Comparison of ENCODE assay signal across 13 cellular contexts in genomic region chr22:40401532-40401931, GRCh38. TPM values are rescaled to one million over a fixed set of nuclear protein-coding genes. Genes with fewer than 3 reads are reported as not detected.
DNase-seq lines count a peak whose midpoint lies in the region; ATAC-seq and TF ChIP-seq lines count a peak whose summit lies in the region.
"Had no signal": no experiment of that assay in that cellular context is flagged by ENCODE, and none has a peak within 500 bp of the region (broad histone marks: within the 10 kb centered on the region; RNA-seq: fewer than 3 reads in every experiment).

No MANE protein-coding gene starts in this region.

- POLR2A ChIA-PET in activated CD4-positive, alpha-beta memory T cell treated with anti-CD3 and anti-CD28 coated beads, Interleukin-2, amount 10 ng/mL, durations not matched to agents 7 days and 5 days (lab: Charles Lee): interaction anchor here (1.0 to 2.8 kb wide), 3 partner anchors 9 to 31 kb away, joined by 4 to 14 read pairs (median 5); partner anchors contain the start of gene SGSM3

- H3K36me3 Mint-ChIP-seq in HFFc6 (ENCODE audit: low read depth): peaks cover 27% of the 10 kb centered on the region
- H3K36me3 Mint-ChIP-seq in activated CD4-positive, alpha-beta memory T cell treated with anti-CD3 and anti-CD28 coated beads, Interleukin-2, amount 10 ng/mL, durations not matched to agents 7 days and 5 days (ENCODE audit: low read depth): peaks cover 41% of the 10 kb centered on the region
- H3K36me3 Mint-ChIP-seq in central memory CD8-positive, alpha-beta T cell (ENCODE audit: insufficient read depth): peaks cover 14% of the 10 kb centered on the region

- peaks cover 8% of the 10 kb centered on the region for H3K27me3 Mint-ChIP-seq in HFFc6 (ENCODE audit: insufficient read depth)
- no peaks in the 10 kb centered on the region for H3K27me3 Mint-ChIP-seq in activated CD4-positive, alpha-beta memory T cell treated with anti-CD3 and anti-CD28 coated beads, Interleukin-2, amount 10 ng/mL, durations not matched to agents 7 days and 5 days
- H3K27me3 Mint-ChIP-seq in central memory CD8-positive, alpha-beta T cell: no peaks in the 10 kb centered on the region

- no peak for TF ChIP-seq CTCF in HFFc6 (IDR thresholded peaks at IDR 0.05)

- H3K27ac Mint-ChIP-seq in HFFc6: peak overlapping the region; percentile 16; the same call in 1 of the 2 replicates
- peak overlapping the region; percentile 90 for H3K27ac Mint-ChIP-seq in activated CD4-positive, alpha-beta memory T cell treated with anti-CD3 and anti-CD28 coated beads, Interleukin-2, amount 10 ng/mL, durations not matched to agents 7 days and 5 days
- H3K27ac Mint-ChIP-seq in central memory CD8-positive, alpha-beta T cell (ENCODE audit: low read depth): peak overlapping the region; percentile 78

- no peak overlapping the region for H3K4me3 Mint-ChIP-seq in HFFc6
- H3K4me3 Mint-ChIP-seq in activated CD4-positive, alpha-beta memory T cell treated with anti-CD3 and anti-CD28 coated beads, Interleukin-2, amount 10 ng/mL, durations not matched to agents 7 days and 5 days: peak overlapping the region; percentile 56
- peak overlapping the region; percentile 79 for H3K4me3 Mint-ChIP-seq in central memory CD8-positive, alpha-beta T cell

- peaks cover 20% of the 10 kb centered on the region for H3K4me1 Mint-ChIP-seq in HFFc6 (ENCODE audit: low read depth)
- H3K4me1 Mint-ChIP-seq in activated CD4-positive, alpha-beta memory T cell treated with anti-CD3 and anti-CD28 coated beads, Interleukin-2, amount 10 ng/mL, durations not matched to agents 7 days and 5 days: peaks cover 55% of the 10 kb centered on the region
- peaks cover 58% of the 10 kb centered on the region for H3K4me1 Mint-ChIP-seq in central memory CD8-positive, alpha-beta T cell

- DNase-seq in HFFc6 (no peak), ureter (ENCODE audit: low spot score) (no peak), SKM-1 (lab: John Stamatoyannopoulos, UW; ENCODE audit: unreplicated experiment) (no peak)
- DNase-seq in activated CD4-positive, alpha-beta memory T cell treated with anti-CD3 and anti-CD28 coated beads, Interleukin-2, amount 10 ng/mL, durations not matched to agents 7 days and 5 days: peak; percentile 72
- DNase-seq in central memory CD8-positive, alpha-beta T cell (ENCODE audit: low spot score in 2 of 2): peak; percentile 35 to 47
- peak; percentile 33 for DNase-seq in stimulated activated CD8-positive, alpha-beta memory T cell treated with anti-CD3 and anti-CD28 coated beads, Interleukin-12 subunit alpha, Interleukin-12 subunit beta, amount 100 ng/mL, for 4 hours (ENCODE audit: low read depth)
- DNase-seq: amygdala, DMS79 treated with DMSO at 0.1 percent for 48 hours, kidney glomerular epithelial cell, trophoblast cell had no signal

- CTCF ChIA-PET in activated CD4-positive, alpha-beta memory T cell treated with anti-CD3 and anti-CD28 coated beads, Interleukin-2, amount 10 ng/mL, durations not matched to agents 7 days and 5 days (lab: Charles Lee): interaction anchor here (0.9 kb wide), 1 partner anchor 35 kb away, joined by 3 read pairs; no protein-coding TSS in a partner anchor

- no peaks in the 10 kb centered on the region for H3K9me3 Mint-ChIP-seq in HFFc6
- no peaks in the 10 kb centered on the region for H3K9me3 Mint-ChIP-seq in activated CD4-positive, alpha-beta memory T cell treated with anti-CD3 and anti-CD28 coated beads, Interleukin-2, amount 10 ng/mL, durations not matched to agents 7 days and 5 days
- no peaks in the 10 kb centered on the region for H3K9me3 Mint-ChIP-seq in central memory CD8-positive, alpha-beta T cell

- ATAC-seq in central memory CD8-positive, alpha-beta T cell (replicated peaks; ENCODE audit: extremely low read depth, poor library complexity, severe bottlenecking): peak; percentile 99
- no peak for ATAC-seq in GM18909 (IDR thresholded peaks at IDR 0.05; ENCODE audit: poor library complexity, unreplicated experiment)
- ATAC-seq in HG02610 (IDR thresholded peaks at IDR 0.05; ENCODE audit: unreplicated experiment): no peak
- ATAC-seq: esophagus mucosa had no signal

RNA-seq across cellular contexts. Expression of gene SGSM3, which starts 31.1 kb away (rescaled TPM):
- 10 to 100 TPM; 41.3 to 52.1 (median 45.5) TPM for total RNA-seq in HFFc6 (2021; fragmentation: NEBNext Ultra II Directional; extraction: Animal tissue kit (Norgen Biotek cat#: 25700))
- total RNA-seq in activated CD4-positive, alpha-beta memory T cell treated with anti-CD3 and anti-CD28 coated beads, Interleukin-2, amount 10 ng/mL, durations not matched to agents 7 days and 5 days: 10 to 100 TPM; 70.0 to 72.2 TPM
- 80.2 TPM for total RNA-seq in ureter

RNA-seq across cellular contexts. Expression of gene ADSL, which starts 55.2 kb away (rescaled TPM):
- 10 to 100 TPM; 60.6 to 73.8 (median 70.9) TPM for total RNA-seq in HFFc6 (2021; fragmentation: NEBNext Ultra II Directional; extraction: Animal tissue kit (Norgen Biotek cat#: 25700))
- total RNA-seq in activated CD4-positive, alpha-beta memory T cell treated with anti-CD3 and anti-CD28 coated beads, Interleukin-2, amount 10 ng/mL, durations not matched to agents 7 days and 5 days: 100 to 1,000 TPM in 1 of 2 experiments, 10 to 100 TPM in 1; 95.0 to 105 TPM
- total RNA-seq in ureter: 52.3 TPM

Comparison
In these comparisons a context has a peak if more than half of its experiments do, and no peak if none do; other contexts are left out.
1. DNase-seq: peak in activated CD4-positive, alpha-beta memory T cell treated with anti-CD3 and anti-CD28 coated beads, Interleukin-2, amount 10 ng/mL, durations not matched to agents 7 days and 5 days (single experiment), central memory CD8-positive, alpha-beta T cell (2 of 2) and stimulated activated CD8-positive, alpha-beta memory T cell treated with anti-CD3 and anti-CD28 coated beads, Interleukin-12 subunit alpha, Interleukin-12 subunit beta, amount 100 ng/mL, for 4 hours (single experiment); none in HFFc6 (single experiment), ureter (single experiment) and SKM-1 (single experiment).
2. H3K27ac Mint-ChIP-seq: peak in every context shown above with its lines; median percentile 90 in activated CD4-positive, alpha-beta memory T cell treated with anti-CD3 and anti-CD28 coated beads, Interleukin-2, amount 10 ng/mL, durations not matched to agents 7 days and 5 days; 78 in central memory CD8-positive, alpha-beta T cell; 16 in HFFc6.